In genomic region chr2:112481528-112482228, GRCh38 we compare ENCODE assay signal across 1 cellular context.
TF ChIP-seq lines count a peak whose summit lies in the region.

TSS of gene TTL (plus strand) at chr2:112482156. CDS start at chr2:112482345, 189 bp downstream.

TF ChIP-seq in K562, 482 proteins besides CTCF, POLR2A, EP300 and RAD21 (continued from another document and continues in another):
- TF ChIP-seq COPS2 (conservative IDR thresholded peaks at IDR 0.05) (no peak), MGA (IDR thresholded peaks at IDR 0.05) (no peak), NCOA6 (IDR thresholded peaks at IDR 0.05) (no peak), THRAP3 (IDR thresholded peaks at IDR 0.05; ENCODE audit: borderline replicate concordance) (no peak), SAFB (IDR thresholded peaks at IDR 0.05; ENCODE audit: borderline replicate concordance, low read depth, low read length) (no peak), E2F3 (CRISPR knock-in tag; IDR thresholded peaks at IDR 0.05) (no peak; the same call in 1 of the 2 replicates), ARID3A (IDR thresholded peaks at IDR 0.05; ENCODE audit: borderline replicate concordance, low read depth, low read length) (no peak), ZNF224 (CRISPR knock-in tag; IDR thresholded peaks at IDR 0.05) (no peak), ZBTB33 (CRISPR knock-in tag; IDR thresholded peaks at IDR 0.05) (no peak), HNRNPLL (IDR thresholded peaks at IDR 0.05; ENCODE audit: low read depth, low read length, poor library complexity, severe bottlenecking) (peak; percentile 96), ZFP1 (CRISPR knock-in tag; IDR thresholded peaks at IDR 0.05) (no peak), HMGN3 (IDR thresholded peaks at IDR 0.05; ENCODE audit: borderline replicate concordance, extremely low read depth, insufficient read length, low read depth, low read length) (peak; percentile 88), REST (CRISPR knock-in tag; IDR thresholded peaks at IDR 0.05; ENCODE audit: low read depth) (no peak), NCOR1 (IDR thresholded peaks at IDR 0.05) (no peak), ATF1 (CRISPR knock-in tag; IDR thresholded peaks at IDR 0.05) (no peak), ATF1 (tag; IDR thresholded peaks at IDR 0.05) (peak; percentile 22; the same call in 1 of the 2 replicates), TOE1 (IDR thresholded peaks at IDR 0.05; ENCODE audit: borderline replicate concordance) (peak; percentile 14; the same call in 1 of the 2 replicates), TOE1 (CRISPR knock-in tag; IDR thresholded peaks at IDR 0.05; ENCODE audit: borderline replicate concordance, low read depth) (no peak), CBFA2T3 (IDR thresholded peaks at IDR 0.05) (no peak), HEY1 (CRISPR knock-in tag; IDR thresholded peaks at IDR 0.05; ENCODE audit: borderline replicate concordance) (no peak), RB1 (IDR thresholded peaks at IDR 0.05; ENCODE audit: low read depth) (peak; percentile 80), SPI1 (IDR thresholded peaks at IDR 0.05; ENCODE audit: borderline replicate concordance, low read depth, low read length) (peak; percentile 76), ZNF717 (CRISPR knock-in tag; IDR thresholded peaks at IDR 0.05) (no peak), ATF7 (IDR thresholded peaks at IDR 0.05) (no peak), ADNP (tag; IDR thresholded peaks at IDR 0.05) (no peak), SETDB1 (IDR thresholded peaks at IDR 0.05; ENCODE audit: low read length) (no peak), ETS1 (conservative IDR thresholded peaks at IDR 0.05; ENCODE audit: control insufficient read depth, low read depth, low read length) (0 out of 2 replicates have a peak, but pooled peaks have one; percentile 23), SP2 (IDR thresholded peaks at IDR 0.05; ENCODE audit: extremely low read depth, low read depth, low read length, poor library complexity, severe bottlenecking) (no peak), ZNF511 (CRISPR knock-in tag; IDR thresholded peaks at IDR 0.05) (no peak), ARID3B (CRISPR knock-in tag; IDR thresholded peaks at IDR 0.05; ENCODE audit: borderline replicate concordance) (no peak), ZBTB26 (CRISPR knock-in tag; IDR thresholded peaks at IDR 0.05) (no peak)
